In the genomic region with DNA sequence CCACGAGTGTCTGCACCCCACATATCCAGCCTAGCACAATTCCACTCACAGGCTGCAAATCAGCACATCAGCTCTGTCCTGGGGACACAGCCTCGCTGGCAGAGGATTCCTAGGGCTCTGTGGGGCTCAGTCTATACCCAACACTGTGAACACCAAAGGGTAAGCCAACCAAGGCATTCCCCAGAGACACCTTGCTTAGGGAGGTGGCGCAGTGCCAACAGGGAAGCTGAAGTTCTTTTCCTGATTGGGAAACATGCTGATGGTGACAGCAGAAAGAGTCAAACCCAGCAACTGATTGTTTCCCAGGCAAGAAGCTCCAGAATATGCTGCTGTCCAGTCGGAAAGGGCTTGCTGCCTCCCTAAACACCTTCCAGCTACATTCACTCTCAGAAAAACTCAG, we compare ENCODE assay signal across 15 cellular contexts.
DNase-seq lines count a peak whose midpoint lies in the region; ATAC-seq lines count a peak whose summit lies in the region.
"Had no signal": no experiment of that assay in that cellular context is flagged by ENCODE, and none has a peak within 500 bp of the region (broad histone marks: within the 10 kb centered on the region; RNA-seq: fewer than 3 reads in every experiment).

No MANE protein-coding gene starts in this region.

- no peak for ATAC-seq in GM19463 (IDR thresholded peaks at IDR 0.05; ENCODE audit: unreplicated experiment)
- no peak for ATAC-seq in HG02885 (IDR thresholded peaks at IDR 0.05; ENCODE audit: poor library complexity, unreplicated experiment)
- ATAC-seq: HCT116, T-cell had no signal

- DNase-seq in DMS 273 (lab: John Stamatoyannopoulos, UW; ENCODE audit: unreplicated experiment) (peak; percentile 24), DMS 273 treated with DMSO at 0.1 percent for 48 hours (lab: John Stamatoyannopoulos, UW) (no peak), COLO668 (lab: John Stamatoyannopoulos, UW; ENCODE audit: unreplicated experiment) (peak; percentile 18), NCI-H69 (lab: John Stamatoyannopoulos, UW) (peak; percentile 9), islet precursor cell (peak; percentile 37), HUDEP-2 (lab: John Stamatoyannopoulos, UW; ENCODE audit: unreplicated experiment in 76 of 76) (no peak)
- DNase-seq: DMS79 treated with DMSO at 0.1 percent for 48 hours, KBM-7, NCI-H1092, NCI-H1694, NCI-H524 treated with DMSO at 0.1 percent for 48 hours, T-cell had no signal

Comparison
In these comparisons a context has a peak if more than half of its experiments do, and no peak if none do; other contexts are left out.
1. DNase-seq: peak in DMS 273 (single experiment), COLO668 (single experiment), NCI-H69 (single experiment) and islet precursor cell (single experiment); none in DMS 273 treated with DMSO at 0.1 percent for 48 hours (single experiment) and HUDEP-2 (0 of 76).